9 cellular contexts compared by ENCODE assay signal in the genomic region with DNA sequence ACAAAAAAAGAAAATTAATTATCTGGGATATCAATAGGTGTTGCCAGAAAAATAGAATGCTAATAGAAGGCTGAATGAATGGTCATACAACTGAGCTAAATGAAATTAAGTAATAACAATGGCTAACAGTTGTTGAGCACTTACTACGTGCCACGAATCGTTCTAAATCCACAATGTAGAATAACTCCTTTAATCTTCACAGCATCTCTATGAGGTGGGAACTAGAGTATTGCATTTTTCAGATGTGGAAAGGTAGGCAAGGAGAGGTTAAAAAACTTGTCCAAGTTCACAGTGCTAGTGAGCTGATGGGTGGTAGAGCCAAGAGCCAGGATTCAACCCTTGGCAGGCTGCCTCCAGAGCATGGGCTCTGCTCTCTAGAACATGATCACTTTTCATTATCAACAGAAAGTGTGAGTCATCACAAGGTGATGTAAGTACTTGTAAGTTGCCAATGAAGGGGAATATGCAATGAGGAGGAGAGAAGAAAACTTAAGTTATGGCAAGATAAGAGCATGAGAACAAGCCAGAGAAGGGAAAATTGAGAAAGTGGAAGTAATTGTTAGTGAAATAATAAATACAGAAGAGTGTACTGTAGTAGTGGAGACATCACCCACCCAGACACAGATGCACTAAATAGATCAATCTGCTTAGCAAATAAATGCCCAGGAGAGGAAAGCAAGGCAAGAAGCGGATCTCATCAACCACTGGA.
DNase-seq lines count a peak whose midpoint lies in the region; ATAC-seq and TF ChIP-seq lines count a peak whose summit lies in the region.
"Had no signal": no experiment of that assay in that cellular context is flagged by ENCODE, and none has a peak within 500 bp of the region (broad histone marks: within the 10 kb centered on the region; RNA-seq: fewer than 3 reads in every experiment).

No MANE protein-coding gene starts in this region.

- 50 to 100% methylated on average over 1 of the region's 4 CpGs for WGBS in mesodermal cell (ENCODE audit: insufficient coverage in 2 of 2), 2 experiments

- H3K27ac Mint-ChIP-seq in stimulated activated memory B cell treated with anti-CD40 and anti-IgM and Interleukin-4, amounts not matched to agents 10 μg/mL and 1 μg/mL and 100 μg/mL, for 72 hours, result no peak overlapping the region
- H3K27ac Mint-ChIP-seq: activated T-cell treated with anti-CD3 and anti-CD28 coated beads, Interleukin-2, amount 50 U/mL, for 24 hours had no signal

- no peak for TF ChIP-seq CTCF in choroid plexus epithelial cell (conservative IDR thresholded peaks at IDR 0.05; ENCODE audit: low read depth, low read length)

- no peaks in the 10 kb centered on the region for H3K9me3 ChIP-seq in mesodermal cell (ENCODE audit: control insufficient read depth, low read length)

- no peak overlapping the region for H3K4me3 Mint-ChIP-seq in stimulated activated memory B cell treated with anti-CD40 and anti-IgM and Interleukin-4, amounts not matched to agents 10 μg/mL and 1 μg/mL and 100 μg/mL, for 72 hours
- H3K4me3 Mint-ChIP-seq: activated T-cell treated with anti-CD3 and anti-CD28 coated beads, Interleukin-2, amount 50 U/mL, for 24 hours had no signal

- H3K27ac ChIP-seq in mesodermal cell (ENCODE audit: low read depth, low read length, severe bottlenecking), result peak overlapping the region; percentile 33

- H3K27me3 Mint-ChIP-seq in stimulated activated memory B cell treated with anti-CD40 and anti-IgM and Interleukin-4, amounts not matched to agents 10 μg/mL and 1 μg/mL and 100 μg/mL, for 72 hours, result no peaks in the 10 kb centered on the region
- H3K27me3 Mint-ChIP-seq: activated T-cell treated with anti-CD3 and anti-CD28 coated beads, Interleukin-2, amount 50 U/mL, for 24 hours had no signal

- H3K4me3 ChIP-seq in choroid plexus epithelial cell (ENCODE audit: low read depth, low read length) (no peak overlapping the region), mesodermal cell (ENCODE audit: extremely low read depth, insufficient read depth, low read length, poor library complexity, severe bottlenecking) (no peak overlapping the region)

- no peaks in the 10 kb centered on the region for H3K4me1 Mint-ChIP-seq in stimulated activated memory B cell treated with anti-CD40 and anti-IgM and Interleukin-4, amounts not matched to agents 10 μg/mL and 1 μg/mL and 100 μg/mL, for 72 hours

- H3K4me1 ChIP-seq in mesodermal cell (ENCODE audit: control insufficient read depth, insufficient read depth, low read length, poor library complexity, severe bottlenecking), result no peaks in the 10 kb centered on the region

- no peak for ATAC-seq in stimulated activated memory B cell treated with anti-CD40 and anti-IgM and Interleukin-4, amounts not matched to agents 10 μg/mL and 1 μg/mL and 100 μg/mL, for 72 hours
- no peak for ATAC-seq in HG03521 (IDR thresholded peaks at IDR 0.05; ENCODE audit: unreplicated experiment)
- ATAC-seq in HG02759 (IDR thresholded peaks at IDR 0.05; ENCODE audit: unreplicated experiment), result no peak
- no peak for ATAC-seq in GM21360 (IDR thresholded peaks at IDR 0.05; ENCODE audit: unreplicated experiment)

- no peaks in the 10 kb centered on the region for H3K36me3 Mint-ChIP-seq in stimulated activated memory B cell treated with anti-CD40 and anti-IgM and Interleukin-4, amounts not matched to agents 10 μg/mL and 1 μg/mL and 100 μg/mL, for 72 hours

- peak; percentile 85 for DNase-seq in DMS 273 treated with DMSO at 0.1 percent for 48 hours (lab: John Stamatoyannopoulos, UW)
- peak; percentile 56 for DNase-seq in NCI-H1436 treated with DMSO at 0.1 percent for 48 hours (lab: John Stamatoyannopoulos, UW)
- peak; percentile 99 for DNase-seq in choroid plexus epithelial cell (ENCODE audit: low read depth)
- DNase-seq: activated T-cell treated with anti-CD3 and anti-CD28 coated beads, Interleukin-2, amount 50 U/mL, for 24 hours had no signal

- H3K9me3 Mint-ChIP-seq in stimulated activated memory B cell treated with anti-CD40 and anti-IgM and Interleukin-4, amounts not matched to agents 10 μg/mL and 1 μg/mL and 100 μg/mL, for 72 hours, result no peaks in the 10 kb centered on the region

- H3K36me3 ChIP-seq in mesodermal cell (ENCODE audit: control insufficient read depth, insufficient read depth, low read length), result no peaks in the 10 kb centered on the region
